ENCODE assay signal across 8 cellular contexts in genomic region chr6:41278699-41279405, GRCh38. TPM values are rescaled to one million over a fixed set of nuclear protein-coding genes. Genes with fewer than 3 reads are reported as not detected.
A peak's percentile ranks its signal among the peaks of the same experiment; 100 is the strongest.
DNase-seq lines count a peak whose midpoint lies in the region; ATAC-seq and TF ChIP-seq lines count a peak whose summit lies in the region.

No MANE protein-coding gene starts in this region.

- intact Hi-C loops in upper lobe of right lung (cut with DNase I): no loop called here

- no peaks in the 10 kb centered on the region for H3K36me3 ChIP-seq in BE2C
- H3K36me3 ChIP-seq in neutrophil: peaks cover 96% of the 10 kb centered on the region
- no peaks in the 10 kb centered on the region for H3K36me3 ChIP-seq in upper lobe of right lung

- peak; percentile 89 for ATAC-seq in upper lobe of right lung

- H3K4me1 ChIP-seq in BE2C (no peaks in the 10 kb centered on the region), neutrophil (ENCODE audit: control insufficient read depth in 1 of 2, insufficient read depth in 1 of 2, low read depth in 1 of 2, low read length in 1 of 2) (peaks cover 99 to 100% of the 10 kb centered on the region in 2 experiments), upper lobe of right lung (peaks cover 10% of the 10 kb centered on the region)

- no peak overlapping the region for H3K4me3 ChIP-seq in BE2C (ENCODE audit: low read depth, low read length)
- H3K4me3 ChIP-seq in HFF-Myc (replicated peaks; ENCODE audit: low read depth, low read length): no peak overlapping the region
- H3K4me3 ChIP-seq in epithelial cell of proximal tubule (ENCODE audit: low read depth, low read length): no peak overlapping the region
- H3K4me3 ChIP-seq in neutrophil (ENCODE audit: low read depth in 1 of 2, low read length in 1 of 2): peak overlapping the region; percentile 49 to 82
- H3K4me3 ChIP-seq in upper lobe of right lung: no peak overlapping the region

- H3K9me3 ChIP-seq in BE2C: no peaks in the 10 kb centered on the region
- H3K9me3 ChIP-seq in neutrophil: no peaks in the 10 kb centered on the region
- no peaks in the 10 kb centered on the region for H3K9me3 ChIP-seq in upper lobe of right lung

- TF ChIP-seq CTCF in BE2C (IDR thresholded peaks at IDR 0.05; ENCODE audit: low read depth, low read length): peak; percentile 65
- peak; percentile 57 for TF ChIP-seq CTCF in HFF-Myc (IDR thresholded peaks at IDR 0.05; ENCODE audit: low read depth, low read length, missing control alignments)
- TF ChIP-seq CTCF in epithelial cell of proximal tubule (conservative IDR thresholded peaks at IDR 0.05; ENCODE audit: low read depth, low read length): peak; percentile 62
- TF ChIP-seq CTCF in neutrophil (IDR thresholded peaks at IDR 0.05): peak; percentile 67
- peak; percentile 55 for TF ChIP-seq CTCF in upper lobe of right lung (IDR thresholded peaks at IDR 0.05)

- H3K27ac ChIP-seq in neutrophil: peak overlapping the region; percentile 94
- H3K27ac ChIP-seq in upper lobe of right lung: peak overlapping the region; percentile 52

- DNase-seq in BE2C: peak; percentile 73
- peak; percentile 35 for DNase-seq in HFF-Myc (ENCODE audit: extremely low read depth, low read depth)
- DNase-seq in NCI-H774 (lab: John Stamatoyannopoulos, UW): peak; percentile 68
- DNase-seq in activated CD4-positive, alpha-beta T cell treated with anti-CD3 and anti-CD28 coated beads, Interleukin-2, amount 50 U/mL, for 48 hours: peak; percentile 58 to 72
- peak; percentile 9 for DNase-seq in epithelial cell of proximal tubule (ENCODE audit: low read depth)
- no peak for DNase-seq in upper lobe of right lung
- DNase-seq in AG20443 (ENCODE audit: low spot score): no peak

- peaks cover 12% of the 10 kb centered on the region for H3K27me3 ChIP-seq in BE2C
- no peaks in the 10 kb centered on the region for H3K27me3 ChIP-seq in neutrophil
- no peaks in the 10 kb centered on the region for H3K27me3 ChIP-seq in upper lobe of right lung

RNA-seq across cellular contexts. Expression of gene TREM1, which starts 7.6 kb away (rescaled TPM):
- polyA plus RNA-seq in BE2C (2012; ENCODE audit: insufficient read depth, insufficient read length, low read depth): not detected
- 2.0 TPM in 1 of 2 replicates, not detected in the other for total RNA-seq in epithelial cell of proximal tubule
- 61.2 TPM for total RNA-seq in upper lobe of right lung

RNA-seq across cellular contexts. Expression of gene TREML4, which starts 50.7 kb away (rescaled TPM):
- not detected for polyA plus RNA-seq in BE2C (2012; ENCODE audit: insufficient read depth, insufficient read length, low read depth)
- total RNA-seq in epithelial cell of proximal tubule (not detected in 2 replicates), upper lobe of right lung (not detected)

RNA-seq across cellular contexts. Expression of gene NCR2, which starts 56.6 kb away (rescaled TPM):
- not detected for polyA plus RNA-seq in BE2C (2012; ENCODE audit: insufficient read depth, insufficient read length, low read depth)
- total RNA-seq in epithelial cell of proximal tubule: not detected in 2 replicates
- total RNA-seq in upper lobe of right lung: not detected

Comparison
In these comparisons a context has a peak if more than half of its experiments do, and no peak if none do; other contexts are left out.
1. DNase-seq: peak in BE2C (single experiment), HFF-Myc (single experiment), NCI-H774 (single experiment), activated CD4-positive, alpha-beta T cell treated with anti-CD3 and anti-CD28 coated beads, Interleukin-2, amount 50 U/mL, for 48 hours (2 of 2) and epithelial cell of proximal tubule (single experiment); none in upper lobe of right lung (single experiment) and AG20443 (single experiment).
2. H3K4me3 ChIP-seq: peak in neutrophil (2 of 2); none in BE2C (single experiment), HFF-Myc (single experiment), epithelial cell of proximal tubule (single experiment) and upper lobe of right lung (single experiment).
3. RNA of gene TREM1, which starts 7.6 kb away (total RNA-seq): 61.2 TPM in upper lobe of right lung (single experiment); 2.0 TPM in epithelial cell of proximal tubule; every median in the first group is over 10 times any median in the second.
4. Peak in every context shown above with its lines, with median percentiles within 50 percentile points of each other: CTCF ChIP-seq.